8 cellular contexts compared by ENCODE assay signal in the genomic region with DNA sequence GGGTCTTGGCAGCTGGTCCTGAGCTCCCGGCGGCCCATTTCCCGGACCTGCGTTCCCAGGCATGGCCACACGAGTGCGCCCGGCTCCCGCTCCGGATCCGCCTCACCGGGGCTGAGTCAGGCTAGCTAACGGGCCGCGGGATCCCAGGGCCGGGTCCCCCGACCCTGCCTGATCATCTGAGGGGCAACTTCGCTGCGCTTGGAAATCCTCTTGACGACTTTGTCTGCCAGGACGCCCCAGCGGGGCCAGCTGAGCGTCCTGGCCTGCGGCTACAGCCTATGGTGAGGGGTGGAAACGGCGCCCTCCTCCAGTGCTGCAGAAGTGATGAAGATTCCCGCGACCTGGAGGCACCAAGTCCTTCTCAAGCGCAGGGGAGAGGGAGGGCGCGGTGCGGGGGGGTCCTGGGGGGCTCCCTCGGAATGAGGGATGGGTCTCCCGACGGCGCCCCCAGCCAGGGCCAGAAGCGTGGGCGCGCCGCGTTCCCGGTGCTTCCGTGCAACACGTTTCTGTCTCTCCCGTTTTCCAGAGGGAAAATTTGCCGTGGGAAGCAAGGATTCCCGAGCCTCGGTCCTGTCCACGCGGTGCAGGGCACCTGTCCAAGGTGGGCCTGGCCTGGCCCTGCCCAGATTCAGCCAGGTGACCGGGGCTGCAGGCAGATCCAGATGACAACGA.
DNase-seq lines count a peak whose midpoint lies in the region; ATAC-seq, FAIRE-seq and TF ChIP-seq lines count a peak whose summit lies in the region.

No MANE protein-coding gene starts in this region.

- H3K4me1 Mint-ChIP-seq in WTC11: peaks cover 37% of the 10 kb centered on the region

- no peak overlapping the region for H3K27ac ChIP-seq in DND-41 (ENCODE audit: low read length)
- no peak overlapping the region for H3K27ac ChIP-seq in HUES64 (ENCODE audit: low read depth, low read length)
- H3K27ac ChIP-seq in breast epithelium: no peak overlapping the region
- no peak overlapping the region for H3K27ac ChIP-seq in kidney (ENCODE audit: low read depth in 2 of 2, low read length in 2 of 2)

- no peak overlapping the region for H3K27ac Mint-ChIP-seq in WTC11

- peak; percentile 56 for DNase-seq in DND-41
- peak; percentile 87 for DNase-seq in WTC11 (ENCODE audit: low spot score)
- peak in 1 of 2 donors; percentile 65 for DNase-seq in breast epithelium (ENCODE audit: low spot score in 2 of 2)
- DNase-seq in kidney: peak; percentile 84
- peak; percentile 33 to 59 (median 54) for DNase-seq in stimulated activated CD4-positive, alpha-beta T cell treated with anti-CD3 and anti-CD28 coated beads, Interleukin-1b, Interleukin-23, amount 100 ng/mL, for 24 hours (ENCODE audit: low read depth in 4 of 4, low spot score in 1 of 4)
- no peak for DNase-seq in NCI-H2029 treated with DMSO at 0.1 percent for 48 hours (lab: John Stamatoyannopoulos, UW)

- H3K9me3 Mint-ChIP-seq in WTC11: peaks cover 6% of the 10 kb centered on the region; the same call in 1 of the 2 replicates

- H3K9ac ChIP-seq in DND-41 (ENCODE audit: low read depth, low read length) (no peak overlapping the region), HUES64 (ENCODE audit: low read depth, low read length) (no peak overlapping the region), kidney (ENCODE audit: low read length in 2 of 2) (no peak overlapping the region)

- H3K79me2 ChIP-seq in DND-41 (ENCODE audit: insufficient read depth, low read length): no peaks in the 10 kb centered on the region

- H3K36me3 ChIP-seq in DND-41 (ENCODE audit: insufficient read depth, low read length): no peaks in the 10 kb centered on the region
- no peaks in the 10 kb centered on the region for H3K36me3 ChIP-seq in HUES64 (ENCODE audit: insufficient read depth, low read length)
- no peaks in the 10 kb centered on the region for H3K36me3 ChIP-seq in breast epithelium
- H3K36me3 ChIP-seq in kidney (ENCODE audit: control insufficient read depth in 1 of 2, insufficient read depth in 2 of 2, low read length in 2 of 2): no peaks in the 10 kb centered on the region

- TF ChIP-seq CTCF in DND-41 (IDR thresholded peaks at IDR 0.05; ENCODE audit: borderline replicate concordance, extremely low read depth, low read length, poor library complexity, severe bottlenecking): peak; percentile 80
- peak; percentile 47 for TF ChIP-seq CTCF in WTC11 (IDR thresholded peaks at IDR 0.05)
- peak; percentile 45 to 74 (median 72) for TF ChIP-seq CTCF in breast epithelium (IDR thresholded peaks at IDR 0.05)
- peak; percentile 67 for TF ChIP-seq CTCF in kidney (IDR thresholded peaks at IDR 0.05; ENCODE audit: borderline replicate concordance, extremely low read depth, insufficient read depth)

- no peak for TF ChIP-seq POLR2A in breast epithelium (IDR thresholded peaks at IDR 0.05)

- H3K4me2 ChIP-seq in DND-41 (ENCODE audit: insufficient read depth, low read length): no peak overlapping the region

- POLR2A ChIA-PET in WTC11 (lab: Charles Lee): interaction anchor here (0.7 to 0.8 kb wide), 2 partner anchors 47 to 73 kb away, joined by 3 read pairs; no protein-coding TSS in a partner anchor

- H3K4me1 ChIP-seq in DND-41 (ENCODE audit: insufficient read depth, low read length): peaks cover 5% of the 10 kb centered on the region; the same call in 1 of the 2 replicates
- peaks cover 17% of the 10 kb centered on the region for H3K4me1 ChIP-seq in HUES64 (ENCODE audit: insufficient read depth, low read length)
- peaks cover 0 to 13% of the 10 kb centered on the region in 2 donors for H3K4me1 ChIP-seq in breast epithelium
- no peaks in the 10 kb centered on the region for H3K4me1 ChIP-seq in kidney (ENCODE audit: control insufficient read depth in 1 of 2, insufficient read depth in 1 of 2, low read depth in 1 of 2, low read length in 2 of 2)

- intact Hi-C loops in breast epithelium (cut with DNase I; ENCODE audit: low total_unique reads): no loop called here
- intact Hi-C loops in kidney (cut with DNase I): loop anchor here (10.0 kb wide), 1 partner anchor 1834 kb away; no protein-coding TSS in a partner anchor

- H2AFZ ChIP-seq in DND-41 (ENCODE audit: low read depth, low read length): no peak overlapping the region

- CTCF ChIA-PET in WTC11 (lab: Charles Lee): interaction anchor here (0.5 to 8.4 kb wide), 72 partner anchors 10 to 427 kb away, joined by 3 to 261 read pairs (median 4); no protein-coding TSS in a partner anchor

- no peak for FAIRE-seq in kidney (lab: Jason Lieb, UNC)

- H3K27me3 Mint-ChIP-seq in WTC11 (ENCODE audit: low read depth): peaks cover 5% of the 10 kb centered on the region

- 74% methylated on average over 51 of the region's 51 CpGs for WGBS in HUES64

- H3K9me3 ChIP-seq in DND-41 (ENCODE audit: insufficient read depth, low read length, severe bottlenecking) (no peaks in the 10 kb centered on the region), HUES64 (ENCODE audit: insufficient read depth, low read depth, low read length) (no peaks in the 10 kb centered on the region), breast epithelium (no peaks in the 10 kb centered on the region), kidney (ENCODE audit: control insufficient read depth in 1 of 2, low read length in 2 of 2) (no peaks in the 10 kb centered on the region)

- no peaks in the 10 kb centered on the region; the same call in 1 of the 2 replicates for H4K20me1 ChIP-seq in DND-41 (ENCODE audit: insufficient read depth, low read length)

- ATAC-seq in DND-41 (ENCODE audit: insufficient read depth, low read depth): peak; percentile 71
- ATAC-seq in GM21526 (IDR thresholded peaks at IDR 0.05; ENCODE audit: low FRiP score, unreplicated experiment): peak; percentile 91
- ATAC-seq in WTC11: peak; percentile 66

- H3K36me3 Mint-ChIP-seq in WTC11: peaks cover 3% of the 10 kb centered on the region; the same call in 1 of the 2 replicates

- H3K4me3 ChIP-seq in DND-41 (ENCODE audit: low read depth in 1 of 2, low read length in 2 of 2): no peak overlapping the region
- peak overlapping the region; percentile 47 for H3K4me3 ChIP-seq in HUES64 (ENCODE audit: low read length)
- H3K4me3 ChIP-seq in breast epithelium: peak overlapping the region; percentile 25 to 57 (median 43)
- peak overlapping the region in 1 of 2 donors; percentile 43 for H3K4me3 ChIP-seq in kidney (ENCODE audit: low read length in 2 of 2)

- peaks cover 13% of the 10 kb centered on the region for H3K27me3 ChIP-seq in DND-41 (ENCODE audit: insufficient read depth, low read length, poor library complexity)
- H3K27me3 ChIP-seq in HUES64 (ENCODE audit: insufficient read depth, low read length): no peaks in the 10 kb centered on the region
- H3K27me3 ChIP-seq in breast epithelium: peaks cover 0 to 7% of the 10 kb centered on the region in 2 donors

- H3K4me3 Mint-ChIP-seq in WTC11: peak overlapping the region; percentile 82

TF ChIP-seq in WTC11, 78 proteins besides CTCF, POLR2A, EP300 and RAD21:
- TF ChIP-seq ETV6 (CRISPR knock-in tag; IDR thresholded peaks at IDR 0.05) (peak; percentile 34; the same call in 1 of the 2 replicates), STAT6 (CRISPR knock-in tag; conservative IDR thresholded peaks at IDR 0.05; ENCODE audit: low read depth) (no peak), ZNF121 (CRISPR knock-in tag; IDR thresholded peaks at IDR 0.05) (peak; percentile 99), E2F5 (CRISPR knock-in tag; IDR thresholded peaks at IDR 0.05) (peak; percentile 45; the same call in 1 of the 2 replicates)
- TF ChIP-seq, protein P1, sequence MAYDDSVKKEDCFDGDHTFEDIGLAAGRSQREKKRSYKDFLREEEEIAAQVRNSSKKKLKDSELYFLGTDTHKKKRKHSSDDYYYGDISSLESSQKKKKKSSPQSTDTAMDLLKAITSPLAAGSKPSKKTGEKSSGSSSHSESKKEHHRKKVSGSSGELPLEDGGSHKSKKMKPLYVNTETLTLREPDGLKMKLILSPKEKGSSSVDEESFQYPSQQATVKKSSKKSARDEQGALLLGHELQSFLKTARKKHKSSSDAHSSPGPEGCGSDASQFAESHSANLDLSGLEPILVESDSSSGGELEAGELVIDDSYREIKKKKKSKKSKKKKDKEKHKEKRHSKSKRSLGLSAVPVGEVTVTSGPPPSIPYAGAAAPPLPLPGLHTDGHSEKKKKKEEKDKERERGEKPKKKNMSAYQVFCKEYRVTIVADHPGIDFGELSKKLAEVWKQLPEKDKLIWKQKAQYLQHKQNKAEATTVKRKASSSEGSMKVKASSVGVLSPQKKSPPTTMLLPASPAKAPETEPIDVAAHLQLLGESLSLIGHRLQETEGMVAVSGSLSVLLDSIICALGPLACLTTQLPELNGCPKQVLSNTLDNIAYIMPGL (CRISPR knock-in tag; IDR thresholded peaks at IDR 0.05): peak; percentile 70

Comparison
In these comparisons a context has a peak if more than half of its experiments do, and no peak if none do; other contexts are left out.
1. H3K4me3 ChIP-seq: peak in HUES64 (single experiment) and breast epithelium (3 of 3); none in DND-41 (0 of 2).
2. Peak in every context shown above with its lines, with median percentiles within 50 percentile points of each other: ATAC-seq and CTCF ChIP-seq.